Comparison of ENCODE assay signal across 15 cellular contexts in the genomic region with DNA sequence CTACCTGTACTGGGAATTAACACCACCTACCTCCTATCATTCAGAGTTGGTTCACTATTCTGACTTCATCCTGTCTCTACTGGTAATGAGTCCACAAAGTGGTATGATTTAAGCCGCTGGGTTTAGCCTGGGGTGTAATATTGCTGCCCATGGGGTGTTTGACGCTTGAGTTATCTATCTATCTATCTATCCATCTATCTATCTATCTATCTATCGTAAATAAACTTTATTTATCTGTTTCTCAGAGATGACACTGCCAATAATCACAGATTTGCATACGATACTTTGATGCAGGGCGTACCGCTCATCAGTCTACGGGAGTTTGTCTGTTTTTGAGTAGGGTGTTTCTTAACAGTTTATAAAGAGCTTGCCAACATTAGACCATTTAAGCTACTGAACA.
"Had no signal": no experiment of that assay in that cellular context is flagged by ENCODE, and none has a peak within 500 bp of the region (broad histone marks: within the 10 kb centered on the region; RNA-seq: fewer than 3 reads in every experiment).

No MANE protein-coding gene starts in this region.

- H3K9me3 ChIP-seq: colonic mucosa, sigmoid colon, thoracic aorta, transverse colon had no signal

- DNase-seq: colonic mucosa; dermis blood vessel endothelial cell; foreskin keratinocyte; head of caudate nucleus; kidney glomerular epithelial cell; naive B cell; nucleus accumbens; ovary; sigmoid colon; stimulated activated CD4-positive, alpha-beta T cell treated with anti-CD3 and anti-CD28 coated beads, Interleukin-2, amount 100 ng/mL, for 24 hours; stimulated activated naive CD4-positive, alpha-beta T cell; stomach; substantia nigra; transverse colon had no signal
